1 cellular context compared by ENCODE assay signal in the genomic region with DNA sequence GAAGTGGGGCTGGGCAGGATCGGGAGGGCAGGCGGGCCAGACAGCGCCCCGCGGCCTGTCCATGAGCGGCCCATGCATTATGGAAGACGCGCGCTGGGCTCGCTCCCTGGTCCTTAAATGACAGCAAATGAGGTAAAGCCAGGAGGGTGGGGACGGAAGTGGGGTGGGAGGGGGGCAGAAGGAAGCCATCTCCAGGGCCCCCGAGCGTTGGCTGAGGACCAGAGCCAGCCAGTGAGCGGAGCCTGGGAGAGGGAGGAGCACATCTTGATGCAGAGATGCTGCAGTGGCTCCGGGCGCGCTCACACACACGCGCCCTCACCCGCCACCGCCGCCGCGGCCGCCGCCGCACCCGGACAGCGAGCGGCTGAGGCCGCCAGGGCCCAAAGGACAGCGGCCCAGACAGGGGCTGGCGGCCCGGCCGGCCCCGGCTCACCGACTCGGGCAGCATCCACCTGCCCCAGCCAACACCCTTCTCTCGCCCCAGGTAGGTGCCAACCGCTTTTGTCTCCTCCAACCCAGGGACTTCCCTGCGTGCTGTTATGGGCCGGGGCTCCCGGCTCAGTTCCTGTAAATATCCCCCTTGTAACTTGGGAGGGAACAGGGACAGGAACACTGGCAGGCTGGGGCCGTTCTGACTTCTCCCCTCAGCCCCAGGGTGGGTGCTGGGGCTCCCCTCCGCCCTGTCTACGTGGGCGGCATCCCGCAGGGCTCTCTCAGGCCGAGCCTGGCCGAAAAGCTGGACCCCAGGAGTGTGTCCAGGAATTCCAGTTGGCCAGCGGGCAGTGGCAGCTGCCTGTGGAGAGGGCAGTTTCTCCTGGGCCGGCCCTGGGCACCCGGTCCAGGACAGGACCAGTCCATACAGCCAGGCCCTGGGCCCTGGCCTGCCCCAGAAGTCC.
TF ChIP-seq lines count a peak whose summit lies in the region.

A gene with protein sequence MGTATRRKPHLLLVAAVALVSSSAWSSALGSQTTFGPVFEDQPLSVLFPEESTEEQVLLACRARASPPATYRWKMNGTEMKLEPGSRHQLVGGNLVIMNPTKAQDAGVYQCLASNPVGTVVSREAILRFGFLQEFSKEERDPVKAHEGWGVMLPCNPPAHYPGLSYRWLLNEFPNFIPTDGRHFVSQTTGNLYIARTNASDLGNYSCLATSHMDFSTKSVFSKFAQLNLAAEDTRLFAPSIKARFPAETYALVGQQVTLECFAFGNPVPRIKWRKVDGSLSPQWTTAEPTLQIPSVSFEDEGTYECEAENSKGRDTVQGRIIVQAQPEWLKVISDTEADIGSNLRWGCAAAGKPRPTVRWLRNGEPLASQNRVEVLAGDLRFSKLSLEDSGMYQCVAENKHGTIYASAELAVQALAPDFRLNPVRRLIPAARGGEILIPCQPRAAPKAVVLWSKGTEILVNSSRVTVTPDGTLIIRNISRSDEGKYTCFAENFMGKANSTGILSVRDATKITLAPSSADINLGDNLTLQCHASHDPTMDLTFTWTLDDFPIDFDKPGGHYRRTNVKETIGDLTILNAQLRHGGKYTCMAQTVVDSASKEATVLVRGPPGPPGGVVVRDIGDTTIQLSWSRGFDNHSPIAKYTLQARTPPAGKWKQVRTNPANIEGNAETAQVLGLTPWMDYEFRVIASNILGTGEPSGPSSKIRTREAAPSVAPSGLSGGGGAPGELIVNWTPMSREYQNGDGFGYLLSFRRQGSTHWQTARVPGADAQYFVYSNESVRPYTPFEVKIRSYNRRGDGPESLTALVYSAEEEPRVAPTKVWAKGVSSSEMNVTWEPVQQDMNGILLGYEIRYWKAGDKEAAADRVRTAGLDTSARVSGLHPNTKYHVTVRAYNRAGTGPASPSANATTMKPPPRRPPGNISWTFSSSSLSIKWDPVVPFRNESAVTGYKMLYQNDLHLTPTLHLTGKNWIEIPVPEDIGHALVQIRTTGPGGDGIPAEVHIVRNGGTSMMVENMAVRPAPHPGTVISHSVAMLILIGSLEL (plus strand): TSS at position 302 of the 896 bp plus-strand sequence. CDS start 9,974 bp downstream, outside the sequence.

TF ChIP-seq in K562, 482 proteins besides CTCF, POLR2A, EP300 and RAD21 (continued from another document):
- TF ChIP-seq, protein P1, sequence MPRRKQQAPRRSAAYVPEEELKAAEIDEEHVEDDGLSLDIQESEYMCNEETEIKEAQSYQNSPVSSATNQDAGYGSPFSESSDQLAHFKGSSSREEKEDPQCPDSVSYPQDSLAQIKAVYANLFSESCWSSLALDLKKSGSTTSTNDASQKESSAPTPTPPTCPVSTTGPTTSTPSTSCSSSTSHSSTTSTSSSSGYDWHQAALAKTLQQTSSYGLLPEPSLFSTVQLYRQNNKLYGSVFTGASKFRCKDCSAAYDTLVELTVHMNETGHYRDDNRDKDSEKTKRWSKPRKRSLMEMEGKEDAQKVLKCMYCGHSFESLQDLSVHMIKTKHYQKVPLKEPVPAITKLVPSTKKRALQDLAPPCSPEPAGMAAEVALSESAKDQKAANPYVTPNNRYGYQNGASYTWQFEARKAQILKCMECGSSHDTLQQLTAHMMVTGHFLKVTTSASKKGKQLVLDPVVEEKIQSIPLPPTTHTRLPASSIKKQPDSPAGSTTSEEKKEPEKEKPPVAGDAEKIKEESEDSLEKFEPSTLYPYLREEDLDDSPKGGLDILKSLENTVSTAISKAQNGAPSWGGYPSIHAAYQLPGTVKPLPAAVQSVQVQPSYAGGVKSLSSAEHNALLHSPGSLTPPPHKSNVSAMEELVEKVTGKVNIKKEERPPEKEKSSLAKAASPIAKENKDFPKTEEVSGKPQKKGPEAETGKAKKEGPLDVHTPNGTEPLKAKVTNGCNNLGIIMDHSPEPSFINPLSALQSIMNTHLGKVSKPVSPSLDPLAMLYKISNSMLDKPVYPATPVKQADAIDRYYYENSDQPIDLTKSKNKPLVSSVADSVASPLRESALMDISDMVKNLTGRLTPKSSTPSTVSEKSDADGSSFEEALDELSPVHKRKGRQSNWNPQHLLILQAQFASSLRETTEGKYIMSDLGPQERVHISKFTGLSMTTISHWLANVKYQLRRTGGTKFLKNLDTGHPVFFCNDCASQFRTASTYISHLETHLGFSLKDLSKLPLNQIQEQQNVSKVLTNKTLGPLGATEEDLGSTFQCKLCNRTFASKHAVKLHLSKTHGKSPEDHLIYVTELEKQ (CRISPR knock-in tag; IDR thresholded peaks at IDR 0.05), result no peak
